19 cellular contexts compared by ENCODE assay signal in the genomic region with DNA sequence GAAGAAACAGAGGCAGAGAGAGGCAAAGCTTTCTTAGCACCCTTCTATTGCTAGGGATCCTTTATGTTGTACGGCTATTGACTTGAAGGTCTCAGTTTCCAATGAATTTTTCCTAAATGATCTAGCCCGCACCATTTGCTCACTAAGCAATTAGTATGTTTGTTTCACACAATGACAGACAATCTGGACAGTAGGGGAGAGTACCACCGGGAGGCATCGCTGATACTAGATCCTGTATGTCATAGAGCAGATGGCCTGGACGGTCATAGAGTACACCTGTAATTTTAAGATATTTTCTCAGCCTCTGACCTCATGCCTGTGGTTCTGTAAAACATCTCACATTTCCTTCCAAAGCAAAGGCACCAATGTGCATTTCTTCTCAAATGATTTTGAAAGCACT.
"Had no signal": no experiment of that assay in that cellular context is flagged by ENCODE, and none has a peak within 500 bp of the region (broad histone marks: within the 10 kb centered on the region; RNA-seq: fewer than 3 reads in every experiment).

No MANE protein-coding gene starts in this region.

- DNase-seq: effector CD8-positive, alpha-beta T cell; endodermal cell; foreskin fibroblast; gastrocnemius medialis; head of caudate nucleus; left ventricle myocardium superior; lower lobe of right lung; natural killer cell; occipital lobe; pancreas; retina; right lobe of liver; small intestine; stimulated activated CD4-positive, alpha-beta T cell treated with anti-CD3 and anti-CD28 coated beads, Interleukin-15, amount 100 ng/mL, for 24 hours; stimulated activated CD4-positive, alpha-beta T cell treated with anti-CD3 and anti-CD28 coated beads, Interleukin-2, amount 100 ng/mL, for 48 hours; stimulated activated naive B cell treated with anti-CD40 and anti-IgM and Interleukin-4, amounts not matched to agents 10 μg/mL and 1 μg/mL and 100 μg/mL, for 72 hours; transverse colon had no signal

- FAIRE-seq: keratinocyte, pancreas, small intestine had no signal

- ATAC-seq: esophagus mucosa; gastrocnemius medialis; left ventricle myocardium superior; lower lobe of right lung; natural killer cell; pancreas; right lobe of liver; stimulated activated naive B cell treated with anti-CD40 and anti-IgM and Interleukin-4, amounts not matched to agents 10 μg/mL and 1 μg/mL and 100 μg/mL, for 72 hours had no signal
